In genomic region chr18:35343936-35344735, GRCh38 we compare ENCODE assay signal across 1 cellular context.
A peak's percentile ranks its signal among the peaks of the same experiment; 100 is the strongest.
TF ChIP-seq lines count a peak whose summit lies in the region.

Gene ZNF24 (minus strand): TSS chr18:35344420. CDS start chr18:35340650, 3,770 bp downstream.

TF ChIP-seq in GM12878, 131 proteins besides CTCF, POLR2A, EP300 and RAD21 (continued from another document and continues in another):
- TF ChIP-seq CEBPZ (IDR thresholded peaks at IDR 0.05; ENCODE audit: low read depth, low read length) (no peak), NKRF (conservative IDR thresholded peaks at IDR 0.05) (peak; percentile 68), IKZF2 (IDR thresholded peaks at IDR 0.05) (peak; percentile 52 to 67), NFXL1 (IDR thresholded peaks at IDR 0.05; ENCODE audit: borderline replicate concordance) (no peak), RB1 (IDR thresholded peaks at IDR 0.05; ENCODE audit: borderline replicate concordance) (peak; percentile 80), JUNB (IDR thresholded peaks at IDR 0.05) (no peak), POLR2AphosphoS2 (IDR thresholded peaks at IDR 0.05; ENCODE audit: low read depth, low read length) (peak; percentile 82), EED (IDR thresholded peaks at IDR 0.05; ENCODE audit: low read depth) (no peak), BRCA1 (IDR thresholded peaks at IDR 0.05; ENCODE audit: low read depth, low read length) (no peak), SKIL (IDR thresholded peaks at IDR 0.05; ENCODE audit: low read depth, poor library complexity, severe bottlenecking) (no peak), HDAC2 (IDR thresholded peaks at IDR 0.05) (no peak), YY1 (IDR thresholded peaks at IDR 0.05; ENCODE audit: low read depth, low read length) (0 out of 2 replicates have a peak, but pooled peaks have one; percentile 49), ZZZ3 (IDR thresholded peaks at IDR 0.05; ENCODE audit: control insufficient read depth, insufficient read length, low read depth) (no peak), DPF2 (IDR thresholded peaks at IDR 0.05) (peak; percentile 87), CREB1 (IDR thresholded peaks at IDR 0.05; ENCODE audit: low read depth) (peak; percentile 85), PML (IDR thresholded peaks at IDR 0.05; ENCODE audit: low read length) (peak; percentile 93), KLF5 (IDR thresholded peaks at IDR 0.05; ENCODE audit: partially characterized antibody) (no peak), HDGF (IDR thresholded peaks at IDR 0.05) (no peak), PAX5 (IDR thresholded peaks at IDR 0.05; ENCODE audit: borderline replicate concordance, low read depth, low read length) (0 out of 2 replicates have a peak, but pooled peaks have one; percentile 43), MLLT1 (IDR thresholded peaks at IDR 0.05) (peak; percentile 80; the same call in 1 of the 2 replicates), CBX3 (IDR thresholded peaks at IDR 0.05; ENCODE audit: borderline replicate concordance, low read depth) (no peak), NR2C1 (IDR thresholded peaks at IDR 0.05) (0 out of 2 replicates have a peak, but pooled peaks have one; percentile 4), BHLHE40 (IDR thresholded peaks at IDR 0.05; ENCODE audit: borderline replicate concordance in 1 of 2, low read depth in 2 of 2, low read length in 1 of 2) (peak; percentile 50 to 64; a peak in 2 of 4 replicates), SIX5 (IDR thresholded peaks at IDR 0.05; ENCODE audit: low read depth, low read length, severe bottlenecking) (peak; percentile 87), SPI1 (IDR thresholded peaks at IDR 0.05; ENCODE audit: borderline replicate concordance, insufficient read depth, low read depth, low read length) (peak; percentile 61; the same call in 1 of the 2 replicates), EGR1 (IDR thresholded peaks at IDR 0.05; ENCODE audit: borderline replicate concordance in 1 of 2, low read depth in 2 of 2, low read length in 2 of 2) (peak in 1 of 2 experiments; percentile 75; a peak in 2 of 3 replicates), MEF2A (IDR thresholded peaks at IDR 0.05; ENCODE audit: insufficient read depth, low read depth, low read length) (peak; percentile 80; the same call in 1 of the 2 replicates), CEBPB (IDR thresholded peaks at IDR 0.05; ENCODE audit: borderline replicate concordance in 1 of 2, low read depth in 2 of 2, low read length in 2 of 2) (no peak), ZNF622 (IDR thresholded peaks at IDR 0.05) (no peak), USF2 (IDR thresholded peaks at IDR 0.05; ENCODE audit: borderline replicate concordance, low read depth, low read length) (no peak), MEF2B (IDR thresholded peaks at IDR 0.05; ENCODE audit: partially characterized antibody, poor library complexity, severe bottlenecking) (peak; percentile 82), MAX (IDR thresholded peaks at IDR 0.05; ENCODE audit: low read depth, low read length) (peak; percentile 68), TCF12 (IDR thresholded peaks at IDR 0.05; ENCODE audit: low read depth, low read length) (peak; percentile 49; the same call in 1 of the 2 replicates), NBN (IDR thresholded peaks at IDR 0.05) (no peak; the same call in none of the 2 replicates), BCL11A (IDR thresholded peaks at IDR 0.05; ENCODE audit: low read depth, low read length) (peak; percentile 19; the same call in 1 of the 2 replicates), ZBTB4 (CRISPR knock-in tag; IDR thresholded peaks at IDR 0.05) (no peak), CHD4 (IDR thresholded peaks at IDR 0.05) (no peak), CBFB (IDR thresholded peaks at IDR 0.05; ENCODE audit: low read depth) (peak; percentile 51; the same call in 1 of the 2 replicates)
- TF ChIP-seq, protein P1, sequence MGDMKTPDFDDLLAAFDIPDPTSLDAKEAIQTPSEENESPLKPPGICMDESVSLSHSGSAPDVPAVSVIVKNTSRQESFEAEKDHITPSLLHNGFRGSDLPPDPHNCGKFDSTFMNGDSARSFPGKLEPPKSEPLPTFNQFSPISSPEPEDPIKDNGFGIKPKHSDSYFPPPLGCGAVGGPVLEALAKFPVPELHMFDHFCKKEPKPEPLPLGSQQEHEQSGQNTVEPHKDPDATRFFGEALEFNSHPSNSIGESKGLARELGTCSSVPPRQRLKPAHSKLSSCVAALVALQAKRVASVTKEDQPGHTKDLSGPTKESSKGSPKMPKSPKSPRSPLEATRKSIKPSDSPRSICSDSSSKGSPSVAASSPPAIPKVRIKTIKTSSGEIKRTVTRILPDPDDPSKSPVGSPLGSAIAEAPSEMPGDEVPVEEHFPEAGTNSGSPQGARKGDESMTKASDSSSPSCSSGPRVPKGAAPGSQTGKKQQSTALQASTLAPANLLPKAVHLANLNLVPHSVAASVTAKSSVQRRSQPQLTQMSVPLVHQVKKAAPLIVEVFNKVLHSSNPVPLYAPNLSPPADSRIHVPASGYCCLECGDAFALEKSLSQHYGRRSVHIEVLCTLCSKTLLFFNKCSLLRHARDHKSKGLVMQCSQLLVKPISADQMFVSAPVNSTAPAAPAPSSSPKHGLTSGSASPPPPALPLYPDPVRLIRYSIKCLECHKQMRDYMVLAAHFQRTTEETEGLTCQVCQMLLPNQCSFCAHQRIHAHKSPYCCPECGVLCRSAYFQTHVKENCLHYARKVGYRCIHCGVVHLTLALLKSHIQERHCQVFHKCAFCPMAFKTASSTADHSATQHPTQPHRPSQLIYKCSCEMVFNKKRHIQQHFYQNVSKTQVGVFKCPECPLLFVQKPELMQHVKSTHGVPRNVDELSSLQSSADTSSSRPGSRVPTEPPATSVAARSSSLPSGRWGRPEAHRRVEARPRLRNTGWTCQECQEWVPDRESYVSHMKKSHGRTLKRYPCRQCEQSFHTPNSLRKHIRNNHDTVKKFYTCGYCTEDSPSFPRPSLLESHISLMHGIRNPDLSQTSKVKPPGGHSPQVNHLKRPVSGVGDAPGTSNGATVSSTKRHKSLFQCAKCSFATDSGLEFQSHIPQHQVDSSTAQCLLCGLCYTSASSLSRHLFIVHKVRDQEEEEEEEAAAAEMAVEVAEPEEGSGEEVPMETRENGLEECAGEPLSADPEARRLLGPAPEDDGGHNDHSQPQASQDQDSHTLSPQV (IDR thresholded peaks at IDR 0.05), result no peak
- TF ChIP-seq, protein P2, sequence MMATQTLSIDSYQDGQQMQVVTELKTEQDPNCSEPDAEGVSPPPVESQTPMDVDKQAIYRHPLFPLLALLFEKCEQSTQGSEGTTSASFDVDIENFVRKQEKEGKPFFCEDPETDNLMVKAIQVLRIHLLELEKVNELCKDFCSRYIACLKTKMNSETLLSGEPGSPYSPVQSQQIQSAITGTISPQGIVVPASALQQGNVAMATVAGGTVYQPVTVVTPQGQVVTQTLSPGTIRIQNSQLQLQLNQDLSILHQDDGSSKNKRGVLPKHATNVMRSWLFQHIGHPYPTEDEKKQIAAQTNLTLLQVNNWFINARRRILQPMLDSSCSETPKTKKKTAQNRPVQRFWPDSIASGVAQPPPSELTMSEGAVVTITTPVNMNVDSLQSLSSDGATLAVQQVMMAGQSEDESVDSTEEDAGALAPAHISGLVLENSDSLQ (IDR thresholded peaks at IDR 0.05), result peak; percentile 39
- TF ChIP-seq, protein P3, sequence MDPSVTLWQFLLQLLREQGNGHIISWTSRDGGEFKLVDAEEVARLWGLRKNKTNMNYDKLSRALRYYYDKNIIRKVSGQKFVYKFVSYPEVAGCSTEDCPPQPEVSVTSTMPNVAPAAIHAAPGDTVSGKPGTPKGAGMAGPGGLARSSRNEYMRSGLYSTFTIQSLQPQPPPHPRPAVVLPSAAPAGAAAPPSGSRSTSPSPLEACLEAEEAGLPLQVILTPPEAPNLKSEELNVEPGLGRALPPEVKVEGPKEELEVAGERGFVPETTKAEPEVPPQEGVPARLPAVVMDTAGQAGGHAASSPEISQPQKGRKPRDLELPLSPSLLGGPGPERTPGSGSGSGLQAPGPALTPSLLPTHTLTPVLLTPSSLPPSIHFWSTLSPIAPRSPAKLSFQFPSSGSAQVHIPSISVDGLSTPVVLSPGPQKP (IDR thresholded peaks at IDR 0.05; ENCODE audit: low read depth, low read length), result peak; percentile 74
